27 cellular contexts compared by ENCODE assay signal in the genomic region with DNA sequence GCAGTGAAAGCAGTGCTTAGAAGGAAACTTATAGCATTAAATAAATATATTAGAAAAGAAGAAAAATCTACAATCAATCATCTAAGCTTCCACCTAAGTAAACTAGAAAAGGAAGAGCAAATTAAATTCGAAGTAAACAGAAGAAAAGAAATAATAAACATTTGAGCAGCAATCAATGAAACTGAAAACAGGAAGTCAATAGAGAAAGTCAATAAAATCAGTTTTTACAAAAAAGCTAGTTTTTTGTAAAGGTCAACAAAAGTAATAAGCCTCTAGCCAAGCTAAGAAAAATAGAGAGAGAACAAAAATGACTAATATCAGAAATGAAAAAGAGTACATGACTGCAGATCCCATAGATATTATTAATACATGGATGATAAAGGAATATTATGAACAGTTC. TPM values are rescaled to one million over a fixed set of nuclear protein-coding genes. Genes with fewer than 3 reads are reported as not detected.
DNase-seq lines count a peak whose midpoint lies in the region; ATAC-seq, FAIRE-seq and TF ChIP-seq lines count a peak whose summit lies in the region.
"Had no signal": no experiment of that assay in that cellular context is flagged by ENCODE, and none has a peak within 500 bp of the region (broad histone marks: within the 10 kb centered on the region; RNA-seq: fewer than 3 reads in every experiment).

No MANE protein-coding gene starts in this region.

- no peak for TF ChIP-seq POLR2A in GM18505 (IDR thresholded peaks at IDR 0.05; ENCODE audit: borderline replicate concordance, extremely low read depth, insufficient read depth, insufficient read length)

- no peak for FAIRE-seq in pancreas (lab: Jason Lieb, UNC)
- FAIRE-seq: bronchial epithelial cell had no signal

- no TSS peak for BruUV-seq in Caco-2 (replicated peaks; lab: Mats Ljungman, UMichigan)

- peaks cover 36% of the 10 kb centered on the region for H3K4me1 Mint-ChIP-seq in Caco-2 (ENCODE audit: low read depth, unreplicated experiment)
- H3K4me1 Mint-ChIP-seq: T-cell had no signal

- no peak overlapping the region for H3K4me3 Mint-ChIP-seq in Caco-2 (ENCODE audit: unreplicated experiment)
- H3K4me3 Mint-ChIP-seq: nephron progenitor cell, T-cell had no signal

- 13 to 19% methylated on average over 1 of the region's 1 CpG for WGBS in pancreas, 2 donors

- peaks cover 4% of the 10 kb centered on the region; the same call in 1 of the 2 replicates for H3K9me3 ChIP-seq in Caco-2
- H3K9me3 ChIP-seq in pancreas, result no peaks in the 10 kb centered on the region
- H3K9me3 ChIP-seq: adrenal gland, BLaER1 had no signal

- H3K27me3 ChIP-seq in Caco-2 (replicated peaks; ENCODE audit: control insufficient read depth, insufficient read depth, low read length), result no peaks in the 10 kb centered on the region
- no peaks in the 10 kb centered on the region for H3K27me3 ChIP-seq in pancreas
- H3K27me3 ChIP-seq: adrenal gland, BLaER1 had no signal

- H3K4me3 ChIP-seq in Caco-2 (ENCODE audit: low read depth, low read length) (no peak overlapping the region), pancreas (no peak overlapping the region)
- H3K4me3 ChIP-seq: adrenal gland, BLaER1 had no signal

- CTCF ChIA-PET in Caco-2 (lab: Charles Lee), result no interaction called here

- intact Hi-C loops in Caco-2 (cut with micrococcal nuclease; ENCODE audit: unreplicated experiment), result no loop called here
- intact Hi-C loops in pancreas (cut with DNase I), result no loop called here

- POLR2A ChIA-PET in Caco-2 (lab: Charles Lee), result no interaction called here

- no peak overlapping the region for H3K27ac Mint-ChIP-seq in Caco-2 (ENCODE audit: unreplicated experiment)
- H3K27ac Mint-ChIP-seq: nephron progenitor cell, progenitor cell of endocrine pancreas, T-cell had no signal

- DNase-seq in Caco-2, result no peak
- DNase-seq in pancreas, result no peak
- DNase-seq: activated CD4-positive, alpha-beta T cell treated with anti-CD3 and anti-CD28 coated beads, Interleukin-2, amount 50 U/mL, for 1 hour; activated CD8-positive, alpha-beta memory T cell treated with anti-CD3 and anti-CD28 coated beads, Interleukin-2, amount 50 U/mL, for 4 hours; activated effector memory CD4-positive, alpha-beta T cell treated with anti-CD3 and anti-CD28 coated beads, Interleukin-2, amount 50 U/mL, for 16 hours; adrenal gland; HCEC 1CT; head of caudate nucleus; midbrain; NCI-H1417; NCI-H2171 treated with DMSO at 0.1 percent for 48 hours; NCI-H748 treated with DMSO at 0.1 percent for 48 hours; nephron progenitor cell; OCI-M1; SHP77 treated with DMSO at 0.1 percent for 48 hours; stimulated activated CD4-positive, alpha-beta T cell treated with anti-CD3 and anti-CD28 coated beads, Interleukin-2, amount 100 ng/mL, for 24 hours; T-cell had no signal

- no peaks in the 10 kb centered on the region for H3K27me3 Mint-ChIP-seq in Caco-2 (ENCODE audit: insufficient read depth, unreplicated experiment)
- H3K27me3 Mint-ChIP-seq: T-cell had no signal

- ATAC-seq in GM18505 (IDR thresholded peaks at IDR 0.05; ENCODE audit: unreplicated experiment), result peak; percentile 24
- ATAC-seq in GM19452 (IDR thresholded peaks at IDR 0.05; ENCODE audit: unreplicated experiment), result peak; percentile 23
- ATAC-seq in HG02840 (IDR thresholded peaks at IDR 0.05; ENCODE audit: low FRiP score, unreplicated experiment), result peak; percentile 5
- ATAC-seq in HG03342 (IDR thresholded peaks at IDR 0.05; ENCODE audit: unreplicated experiment), result peak; percentile 17
- no peak for ATAC-seq in pancreas
- ATAC-seq in HG03280 (IDR thresholded peaks at IDR 0.05; ENCODE audit: unreplicated experiment), result no peak
- ATAC-seq in HG02870 (IDR thresholded peaks at IDR 0.05; ENCODE audit: unreplicated experiment), result no peak
- ATAC-seq: left lobe of liver, T-cell had no signal

- H3K9me3 Mint-ChIP-seq in Caco-2 (ENCODE audit: unreplicated experiment), result peaks cover 6% of the 10 kb centered on the region
- H3K9me3 Mint-ChIP-seq: nephron progenitor cell had no signal

- H3K4me1 ChIP-seq in Caco-2, result peaks cover 29% of the 10 kb centered on the region
- H3K4me1 ChIP-seq in pancreas, result peaks cover 0 to 8% (median 0%) of the 10 kb centered on the region in 3 donors
- H3K4me1 ChIP-seq: BLaER1 had no signal

- no peak overlapping the region for H3K27ac ChIP-seq in pancreas
- H3K27ac ChIP-seq: adrenal gland, BLaER1 had no signal

- H3K36me3 ChIP-seq in Caco-2 (ENCODE audit: control insufficient read depth, insufficient read depth, low read length), result no peaks in the 10 kb centered on the region
- H3K36me3 ChIP-seq in pancreas, result no peaks in the 10 kb centered on the region
- H3K36me3 ChIP-seq: adrenal gland, BLaER1 had no signal

- TF ChIP-seq CTCF in Caco-2 (IDR thresholded peaks at IDR 0.05; ENCODE audit: insufficient read depth in 1 of 2, low read depth in 1 of 2, low read length in 1 of 2, severe bottlenecking in 1 of 2, unreplicated experiment in 1 of 2) (no peak), pancreas (IDR thresholded peaks at IDR 0.05) (no peak)

- no peaks in the 10 kb centered on the region for H3K36me3 Mint-ChIP-seq in Caco-2 (ENCODE audit: insufficient read depth, unreplicated experiment)

RNA-seq across cellular contexts. Expression of gene KTN1, which starts 34.2 kb away (rescaled TPM):
- total RNA-seq in Caco-2 (2022), result 130 and 138 TPM in 2 replicates
- total RNA-seq in pancreas, result 10 to 100 TPM; 66.4 to 98.1 (median 74.7) TPM
- polyA plus RNA-seq in pancreas, result 10 to 100 TPM; 29.0 to 58.7 TPM

Comparison
In these comparisons a context has a peak if more than half of its experiments do, and no peak if none do; other contexts are left out.
1. ATAC-seq: peak in GM18505 (single experiment), GM19452 (single experiment), HG02840 (single experiment) and HG03342 (single experiment); none in pancreas (0 of 4), HG03280 (single experiment) and HG02870 (single experiment).